38 cellular contexts compared by ENCODE assay signal in the genomic region with DNA sequence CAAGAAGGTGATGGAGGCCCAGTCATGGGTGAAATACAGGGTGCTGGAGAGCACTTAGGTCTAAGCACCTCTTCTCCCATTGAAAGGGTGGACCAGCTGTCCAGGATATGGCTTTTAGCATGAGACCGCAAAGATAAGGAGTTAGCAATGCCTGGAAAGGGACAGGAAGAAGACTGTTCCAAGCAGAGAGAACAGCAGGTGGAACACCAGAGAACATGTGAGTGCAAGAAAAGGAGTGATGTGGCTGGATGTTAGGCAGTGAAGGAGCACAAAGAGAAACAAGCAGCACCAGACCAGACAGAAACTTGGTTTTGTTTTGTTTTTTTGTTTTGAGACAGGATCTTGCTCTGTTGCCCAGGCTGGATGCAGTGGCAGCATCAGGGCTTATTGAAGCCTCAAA. TPM values are rescaled to one million over a fixed set of nuclear protein-coding genes. Genes with fewer than 3 reads are reported as not detected.
"Had no signal": no experiment of that assay in that cellular context is flagged by ENCODE, and none has a peak within 500 bp of the region (broad histone marks: within the 10 kb centered on the region; RNA-seq: fewer than 3 reads in every experiment).

No MANE protein-coding gene starts in this region.

- H3K9me3 Mint-ChIP-seq: activated CD8-positive, alpha-beta T cell treated with anti-CD3 and anti-CD28 coated beads for 36 hours; activated naive CD8-positive, alpha-beta T cell treated with anti-CD3 and anti-CD28 coated beads, Interleukin-2, amount 10 ng/mL, durations not matched to agents 7 days and 5 days; activated T-cell treated with anti-CD3 and anti-CD28 coated beads, Interleukin-2, amount 50 U/mL, for 72 hours; activated T-helper 17 cell treated with anti-CD3 and anti-CD28 coated beads, Interleukin-2, amount 50 U/mL, for 72 hours; T-helper 1 cell treated with Interleukin-12 subunit alpha and Interleukin-12 subunit beta and Interleukin-4 antibody, amounts not matched to agents 30 μg/mL and 1 μg/mL, for 36 hours; T-helper 2 cell treated with Interferon-gamma antibody and Interleukin-4, amounts not matched to agents 5 μg/mL and 100 μg/mL, for 36 hours had no signal

- H3K4me1 ChIP-seq: ascending aorta, Peyer's patch, SJSA1 had no signal

- H3K4me3 ChIP-seq: ascending aorta, MG63, Peyer's patch, SJSA1 had no signal

- H3K27me3 ChIP-seq: ascending aorta, Peyer's patch had no signal

- FAIRE-seq: TTC549 had no signal

- H3K36me3 Mint-ChIP-seq: activated naive CD8-positive, alpha-beta T cell treated with anti-CD3 and anti-CD28 coated beads, Interleukin-2, amount 10 ng/mL, durations not matched to agents 7 days and 5 days had no signal

- H3K9me3 ChIP-seq: ascending aorta, MG63, Peyer's patch, SJSA1, SK-N-SH had no signal

- H3K36me3 ChIP-seq: ascending aorta, MG63, Peyer's patch, SJSA1, WERI-Rb-1 had no signal

- H3K27ac ChIP-seq: ascending aorta, Peyer's patch, SJSA1, WERI-Rb-1 had no signal

- H3K4me2 ChIP-seq: SK-N-SH had no signal

- H3K9ac ChIP-seq: SK-N-SH had no signal

- H3K4me3 Mint-ChIP-seq: activated CD8-positive, alpha-beta T cell treated with anti-CD3 and anti-CD28 coated beads for 36 hours; activated naive CD8-positive, alpha-beta T cell treated with anti-CD3 and anti-CD28 coated beads, Interleukin-2, amount 10 ng/mL, durations not matched to agents 7 days and 5 days; activated T-cell treated with anti-CD3 and anti-CD28 coated beads, Interleukin-2, amount 50 U/mL, for 72 hours; activated T-helper 17 cell treated with anti-CD3 and anti-CD28 coated beads, Interleukin-2, amount 50 U/mL, for 72 hours; T-helper 1 cell treated with Interleukin-12 subunit alpha and Interleukin-12 subunit beta and Interleukin-4 antibody, amounts not matched to agents 30 μg/mL and 1 μg/mL, for 36 hours; T-helper 2 cell treated with Interferon-gamma antibody and Interleukin-4, amounts not matched to agents 5 μg/mL and 100 μg/mL, for 36 hours had no signal

- H3K4me1 Mint-ChIP-seq: activated T-helper 17 cell treated with anti-CD3 and anti-CD28 coated beads, Interleukin-2, amount 50 U/mL, for 72 hours had no signal

- DNase-seq: activated CD4-positive, alpha-beta T cell treated with anti-CD3 and anti-CD28 coated beads for 1 hour; activated CD4-positive, alpha-beta T cell treated with anti-CD3 and anti-CD28 coated beads for 48 hours; activated CD4-positive, CD25-positive, alpha-beta regulatory T cell; activated CD8-positive, alpha-beta T cell treated with anti-CD3 and anti-CD28 coated beads for 36 hours; activated effector memory CD4-positive, alpha-beta T cell treated with anti-CD3 and anti-CD28 coated beads, Interleukin-2, amount 50 U/mL, for 16 hours; activated naive CD4-positive, alpha-beta T cell; activated naive CD4-positive, alpha-beta T cell treated with anti-CD3 and anti-CD28 coated beads, Interleukin-2, amount 50 U/mL, for 16 hours; activated naive CD8-positive, alpha-beta T cell treated with anti-CD3 and anti-CD28 coated beads, Interleukin-2, amount 10 ng/mL, durations not matched to agents 7 days and 5 days; activated T-cell treated with anti-CD3 and anti-CD28 coated beads, Interleukin-2, amount 50 U/mL, for 1 hour; activated T-cell treated with anti-CD3 and anti-CD28 coated beads, Interleukin-2, amount 50 U/mL, for 72 hours; amygdala; Kasumi-1; KG1; MG63; NCI-H1048; NCI-H1105 treated with DMSO at 0.1 percent for 48 hours; NCI-H1436; NCI-H1694; NCI-H2081; NCI-H2171; NCI-H510A; NCI-H526; NCI-H748 treated with DMSO at 0.1 percent for 48 hours; NK-92 treated with Interleukin-12 subunit alpha and Interleukin-12 subunit beta, amount 100 ng/mL, for 24 hours; PC-3; Peyer's patch; RPMI8226; SHP77 treated with DMSO at 0.1 percent for 48 hours; SK-N-SH; WERI-Rb-1 had no signal

- H3K27ac Mint-ChIP-seq: activated CD8-positive, alpha-beta T cell treated with anti-CD3 and anti-CD28 coated beads for 36 hours; activated naive CD8-positive, alpha-beta T cell treated with anti-CD3 and anti-CD28 coated beads, Interleukin-2, amount 10 ng/mL, durations not matched to agents 7 days and 5 days; activated T-cell treated with anti-CD3 and anti-CD28 coated beads, Interleukin-2, amount 50 U/mL, for 72 hours; activated T-helper 17 cell treated with anti-CD3 and anti-CD28 coated beads, Interleukin-2, amount 50 U/mL, for 72 hours; T-helper 1 cell treated with Interleukin-12 subunit alpha and Interleukin-12 subunit beta and Interleukin-4 antibody, amounts not matched to agents 30 μg/mL and 1 μg/mL, for 36 hours; T-helper 2 cell treated with Interferon-gamma antibody and Interleukin-4, amounts not matched to agents 5 μg/mL and 100 μg/mL, for 36 hours had no signal

RNA-seq across cellular contexts. Expression of a gene that starts 45.4 kb away (rescaled TPM):
- total RNA-seq: activated CD8-positive, alpha-beta T cell treated with anti-CD3 and anti-CD28 coated beads for 36 hours; activated naive CD8-positive, alpha-beta T cell treated with anti-CD3 and anti-CD28 coated beads, Interleukin-2, amount 10 ng/mL, durations not matched to agents 7 days and 5 days; activated T-cell treated with anti-CD3 and anti-CD28 coated beads, Interleukin-2, amount 50 U/mL, for 72 hours; ascending aorta; cardiac septum; PC-3; Peyer's patch; SJSA1 had no signal
- polyA plus RNA-seq: adipose tissue, SK-N-SH had no signal

RNA-seq across cellular contexts. Expression of a gene that starts 52.2 kb away (rescaled TPM):
- total RNA-seq: activated CD8-positive, alpha-beta T cell treated with anti-CD3 and anti-CD28 coated beads for 36 hours; activated naive CD8-positive, alpha-beta T cell treated with anti-CD3 and anti-CD28 coated beads, Interleukin-2, amount 10 ng/mL, durations not matched to agents 7 days and 5 days; activated T-cell treated with anti-CD3 and anti-CD28 coated beads, Interleukin-2, amount 50 U/mL, for 72 hours; activated T-helper 17 cell treated with anti-CD3 and anti-CD28 coated beads, Interleukin-2, amount 50 U/mL, for 72 hours; ascending aorta; PC-3; SJSA1 had no signal
- polyA plus RNA-seq: SK-N-SH had no signal
